29 cellular contexts compared by ENCODE assay signal in genomic region chr7:26363465-26363864, GRCh38.
"Had no signal": no experiment of that assay in that cellular context is flagged by ENCODE, and none has a peak within 500 bp of the region (broad histone marks: within the 10 kb centered on the region; RNA-seq: fewer than 3 reads in every experiment).

No MANE protein-coding gene starts in this region.

- H3K36me3 ChIP-seq: ascending aorta, Peyer's patch, SJCRH30 had no signal

- DNase-seq: activated CD4-positive, alpha-beta T cell treated with anti-CD3 and anti-CD28 coated beads for 48 hours; activated CD4-positive, alpha-beta T cell treated with anti-CD3 and anti-CD28 coated beads, Interleukin-2, amount 50 U/mL, for 48 hours; activated CD8-positive, alpha-beta memory T cell treated with anti-CD3 and anti-CD28 coated beads, Interleukin-2, amount 10 ng/mL, durations not matched to agents 7 days and 5 days; activated effector memory CD4-positive, alpha-beta T cell treated with Interleukin-2 at 50 U/mL for 16 hours; activated naive CD4-positive, alpha-beta T cell; activated naive CD8-positive, alpha-beta T cell treated with anti-CD3 and anti-CD28 coated beads, Interleukin-2, amount 50 U/mL, for 24 hours; activated T-cell treated with anti-CD3 and anti-CD28 coated beads, Interleukin-2, amount 50 U/mL, for 24 hours; amniotic stem cell; body of pancreas; Karpas-422; NCI-H1048; NCI-H2171 treated with DMSO at 0.1 percent for 48 hours; NCI-H226; NCI-H510A; NCI-H526 treated with DMSO at 0.1 percent for 48 hours; NK-92 treated with Interleukin-12 subunit alpha and Interleukin-12 subunit beta, amount 100 ng/mL, for 24 hours; OCI-M1; Peyer's patch; Right ventricle myocardium superior; SJCRH30; SK-N-SH; T-helper 1 cell had no signal

- H3K27me3 ChIP-seq: ascending aorta, body of pancreas, Peyer's patch had no signal

- H3K4me3 ChIP-seq: ascending aorta, body of pancreas, Peyer's patch, SJCRH30 had no signal

- H3K4me3 Mint-ChIP-seq: activated CD8-positive, alpha-beta memory T cell treated with anti-CD3 and anti-CD28 coated beads, Interleukin-2, amount 10 ng/mL, durations not matched to agents 7 days and 5 days; activated naive CD8-positive, alpha-beta T cell treated with anti-CD3 and anti-CD28 coated beads, Interleukin-2, amount 50 U/mL, for 24 hours; activated T-cell treated with anti-CD3 and anti-CD28 coated beads, Interleukin-2, amount 50 U/mL, for 24 hours; activated T-helper 1 cell treated with anti-CD3 and anti-CD28 coated beads, Interleukin-12 subunit alpha, Interleukin-12 subunit beta, Interleukin-2, Interleukin-4 antibody, amounts not matched to agents 30 ng/mL and 10 ng/mL and 1 ng/mL, durations not matched to agents 14 hours and 24 hours and 36 hours; central memory CD8-positive, alpha-beta T cell had no signal

- H3K4me2 ChIP-seq: SK-N-SH had no signal

- ATAC-seq: activated CD4-positive, CD25-positive, alpha-beta regulatory T cell treated with anti-CD3 and anti-CD28 coated beads, Interleukin-2, amount 50 U/mL, for 24 hours; activated CD8-positive, alpha-beta memory T cell treated with anti-CD3 and anti-CD28 coated beads, Interleukin-2, amount 10 ng/mL, durations not matched to agents 7 days and 5 days; activated naive CD4-positive, alpha-beta T cell treated with anti-CD3 and anti-CD28 coated beads, Interleukin-2, amount 50 U/mL, for 72 hours; activated naive CD8-positive, alpha-beta T cell treated with anti-CD3 and anti-CD28 coated beads, Interleukin-2, amount 50 U/mL, for 24 hours; body of pancreas had no signal

- H3K27ac ChIP-seq: ascending aorta, body of pancreas, Peyer's patch, RWPE1, SJCRH30 had no signal

- H3K27me3 Mint-ChIP-seq: activated CD8-positive, alpha-beta memory T cell treated with anti-CD3 and anti-CD28 coated beads, Interleukin-2, amount 10 ng/mL, durations not matched to agents 7 days and 5 days; activated naive CD8-positive, alpha-beta T cell treated with anti-CD3 and anti-CD28 coated beads, Interleukin-2, amount 50 U/mL, for 24 hours; activated T-cell treated with anti-CD3 and anti-CD28 coated beads, Interleukin-2, amount 50 U/mL, for 24 hours; central memory CD8-positive, alpha-beta T cell had no signal

- H3K9ac ChIP-seq: SK-N-SH had no signal

- H3K4me1 ChIP-seq: ascending aorta, Peyer's patch, SJCRH30 had no signal

- H3K9me3 ChIP-seq: ascending aorta, body of pancreas, Peyer's patch, SJCRH30, SK-N-SH had no signal

- H3K27ac Mint-ChIP-seq: activated CD8-positive, alpha-beta memory T cell treated with anti-CD3 and anti-CD28 coated beads, Interleukin-2, amount 10 ng/mL, durations not matched to agents 7 days and 5 days; activated naive CD4-positive, alpha-beta T cell treated with anti-CD3 and anti-CD28 coated beads, Interleukin-2, amount 50 U/mL, for 72 hours; activated naive CD8-positive, alpha-beta T cell treated with anti-CD3 and anti-CD28 coated beads, Interleukin-2, amount 50 U/mL, for 24 hours; activated T-cell treated with anti-CD3 and anti-CD28 coated beads, Interleukin-2, amount 50 U/mL, for 24 hours; activated T-helper 1 cell treated with anti-CD3 and anti-CD28 coated beads, Interleukin-12 subunit alpha, Interleukin-12 subunit beta, Interleukin-2, Interleukin-4 antibody, amounts not matched to agents 30 ng/mL and 10 ng/mL and 1 ng/mL, durations not matched to agents 14 hours and 24 hours and 36 hours had no signal

- H3K9me3 Mint-ChIP-seq: activated naive CD4-positive, alpha-beta T cell treated with anti-CD3 and anti-CD28 coated beads, Interleukin-2, amount 50 U/mL, for 72 hours; activated naive CD8-positive, alpha-beta T cell treated with anti-CD3 and anti-CD28 coated beads, Interleukin-2, amount 50 U/mL, for 24 hours; activated T-cell treated with anti-CD3 and anti-CD28 coated beads, Interleukin-2, amount 50 U/mL, for 24 hours; activated T-helper 1 cell treated with anti-CD3 and anti-CD28 coated beads, Interleukin-12 subunit alpha, Interleukin-12 subunit beta, Interleukin-2, Interleukin-4 antibody, amounts not matched to agents 30 ng/mL and 10 ng/mL and 1 ng/mL, durations not matched to agents 14 hours and 24 hours and 36 hours; central memory CD8-positive, alpha-beta T cell had no signal

- FAIRE-seq: bronchial epithelial cell had no signal
